9 cellular contexts compared by ENCODE assay signal in the genomic region with DNA sequence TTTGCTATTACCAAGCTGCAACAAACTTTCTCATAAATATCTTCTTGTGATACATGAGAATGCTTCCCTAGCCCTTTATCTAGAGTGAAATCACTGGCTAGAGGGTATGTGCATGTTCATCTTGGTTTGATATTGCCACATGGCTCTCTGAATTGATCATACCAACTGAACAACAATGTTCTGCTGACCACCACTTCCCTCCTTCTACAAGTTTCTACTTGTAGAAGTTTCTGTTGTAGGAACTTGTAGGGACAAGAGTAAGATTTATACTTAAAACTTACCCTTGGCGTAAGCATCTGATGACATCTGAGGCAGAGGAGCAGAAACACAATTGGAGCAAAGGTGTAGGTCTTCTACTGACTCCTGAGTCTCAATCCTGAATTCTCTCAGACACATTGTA.
"Had no signal": no experiment of that assay in that cellular context is flagged by ENCODE, and none has a peak within 500 bp of the region (broad histone marks: within the 10 kb centered on the region; RNA-seq: fewer than 3 reads in every experiment).

No MANE protein-coding gene starts in this region.

- ATAC-seq: GM23338, K562 had no signal

- DNase-seq: H9, HCEC 1CT, IMR-90, KG1 had no signal

- H3K4me3 ChIP-seq: GM23338, K562 had no signal

- FAIRE-seq: H1, H54, HTR-8/SVneo, K562 had no signal
